1 cellular context compared by ENCODE assay signal in genomic region chr15:67144609-67145306, GRCh38.
TF ChIP-seq lines count a peak whose summit lies in the region.

No MANE protein-coding gene starts in this region.

TF ChIP-seq in IMR-90, 13 proteins besides CTCF, POLR2A, EP300 and RAD21 (continued from another document):
- TF ChIP-seq ELK1 (IDR thresholded peaks at IDR 0.05; ENCODE audit: borderline replicate concordance, low read depth, low read length) (no peak), MXI1 (IDR thresholded peaks at IDR 0.05; ENCODE audit: borderline replicate concordance, low read depth, low read length) (no peak)
TF ChIP-seq in IMR-90: peak in this region for 8.
